In genomic region chr14:52339262-52339661, GRCh38 we compare ENCODE assay signal across 9 cellular contexts. TPM values are rescaled to one million over a fixed set of nuclear protein-coding genes. Genes with fewer than 3 reads are reported as not detected.
"Had no signal": no experiment of that assay in that cellular context is flagged by ENCODE, and none has a peak within 500 bp of the region (broad histone marks: within the 10 kb centered on the region; RNA-seq: fewer than 3 reads in every experiment).

No MANE protein-coding gene starts in this region.

- H3K4me3 Mint-ChIP-seq: GM23338, HFFc6, IgD-negative memory B cell had no signal

- H2AFZ ChIP-seq: GM23338 had no signal

- H3K36me3 Mint-ChIP-seq: IgD-negative memory B cell had no signal

- H3K27ac Mint-ChIP-seq: GM23338, HFFc6, IgD-negative memory B cell had no signal

- DNase-seq: H7, HFFc6, KBM-7 had no signal

- H3K9me3 ChIP-seq: HAP-1 had no signal

- ATAC-seq: GM23338, HCT116 had no signal

- H3K27ac ChIP-seq: KMS-11 had no signal

- H3K9me3 Mint-ChIP-seq: GM23338, HFFc6 had no signal

- H3K9ac ChIP-seq: KMS-11 had no signal

- H3K4me1 ChIP-seq: HAP-1 had no signal

- H3K4me3 ChIP-seq: GM23338, HAP-1 had no signal

- H3K36me3 ChIP-seq: HAP-1 had no signal

- H3K4me2 ChIP-seq: GM23338, KMS-11 had no signal

RNA-seq across cellular contexts. Expression of gene PTGER2, which starts 25.1 kb away (rescaled TPM):
- total RNA-seq: HT-29 had no signal
